ENCODE assay signal across 16 cellular contexts in genomic region chr2:95348609-95349567, GRCh38.
DNase-seq lines count a peak whose midpoint lies in the region; ATAC-seq, FAIRE-seq and TF ChIP-seq lines count a peak whose summit lies in the region.
"Had no signal": no experiment of that assay in that cellular context is flagged by ENCODE, and none has a peak within 500 bp of the region (broad histone marks: within the 10 kb centered on the region; RNA-seq: fewer than 3 reads in every experiment).

No MANE protein-coding gene starts in this region.

- TF ChIP-seq CTCF in fibroblast of mammary gland (conservative IDR thresholded peaks at IDR 0.05; ENCODE audit: control insufficient read depth, insufficient read depth, low read depth, low read length) (no peak), nephron (IDR thresholded peaks at IDR 0.05; ENCODE audit: unreplicated experiment in 3 of 3) (no peak)

- H3K27ac Mint-ChIP-seq in nephron, result no peak overlapping the region
- H3K27ac Mint-ChIP-seq in stimulated activated memory B cell treated with anti-CD40 and anti-IgM and Interleukin-4, amounts not matched to agents 10 μg/mL and 1 μg/mL and 100 μg/mL, for 72 hours, result no peak overlapping the region
- H3K27ac Mint-ChIP-seq: activated naive CD8-positive, alpha-beta T cell treated with anti-CD3 and anti-CD28 coated beads for 36 hours had no signal

- no peaks in the 10 kb centered on the region for H3K36me3 Mint-ChIP-seq in nephron (ENCODE audit: low read depth)
- no peaks in the 10 kb centered on the region for H3K36me3 Mint-ChIP-seq in stimulated activated memory B cell treated with anti-CD40 and anti-IgM and Interleukin-4, amounts not matched to agents 10 μg/mL and 1 μg/mL and 100 μg/mL, for 72 hours
- H3K36me3 Mint-ChIP-seq: activated naive CD8-positive, alpha-beta T cell treated with anti-CD3 and anti-CD28 coated beads for 36 hours had no signal

- no peaks in the 10 kb centered on the region for H3K9me3 Mint-ChIP-seq in nephron
- no peaks in the 10 kb centered on the region for H3K9me3 Mint-ChIP-seq in stimulated activated memory B cell treated with anti-CD40 and anti-IgM and Interleukin-4, amounts not matched to agents 10 μg/mL and 1 μg/mL and 100 μg/mL, for 72 hours
- H3K9me3 Mint-ChIP-seq: activated naive CD8-positive, alpha-beta T cell treated with anti-CD3 and anti-CD28 coated beads for 36 hours had no signal

- peaks cover 27% of the 10 kb centered on the region for H3K27me3 Mint-ChIP-seq in nephron (ENCODE audit: low read depth)
- peaks cover 26% of the 10 kb centered on the region for H3K27me3 Mint-ChIP-seq in stimulated activated memory B cell treated with anti-CD40 and anti-IgM and Interleukin-4, amounts not matched to agents 10 μg/mL and 1 μg/mL and 100 μg/mL, for 72 hours

- peak; percentile 36 for FAIRE-seq in HTR-8/SVneo (lab: Jason Lieb, UNC)
- FAIRE-seq: islet of Langerhans had no signal

- H3K4me1 Mint-ChIP-seq in nephron, result no peaks in the 10 kb centered on the region
- H3K4me1 Mint-ChIP-seq in stimulated activated memory B cell treated with anti-CD40 and anti-IgM and Interleukin-4, amounts not matched to agents 10 μg/mL and 1 μg/mL and 100 μg/mL, for 72 hours, result peaks cover 4% of the 10 kb centered on the region

- H3K4me3 ChIP-seq in fibroblast of mammary gland (ENCODE audit: control insufficient read depth, low read depth, low read length), result no peak overlapping the region
- H3K4me3 ChIP-seq: cardiac muscle cell had no signal

- ATAC-seq in stimulated activated memory B cell treated with anti-CD40 and anti-IgM and Interleukin-4, amounts not matched to agents 10 μg/mL and 1 μg/mL and 100 μg/mL, for 72 hours, result no peak

- DNase-seq in AG20443 (ENCODE audit: low spot score) (peak; percentile 39), HTR-8/SVneo (ENCODE audit: insufficient read length, low spot score) (no peak), fibroblast of mammary gland (ENCODE audit: low read depth) (peak; percentile 68), NCI-H526 (lab: John Stamatoyannopoulos, UW) (no peak), RPMI8226 (no peak), DMS114 treated with DMSO at 0.1 percent for 48 hours (lab: John Stamatoyannopoulos, UW; ENCODE audit: unreplicated experiment) (no peak)
- DNase-seq: activated CD4-positive, alpha-beta T cell treated with anti-CD3 and anti-CD28 coated beads for 1 hour; activated naive CD8-positive, alpha-beta T cell treated with anti-CD3 and anti-CD28 coated beads for 36 hours; activated T-cell treated with anti-CD3 and anti-CD28 coated beads for 4 hours; BE2C; NCI-H1417 treated with DMSO at 0.1 percent for 48 hours; SHP77 treated with DMSO at 0.1 percent for 48 hours had no signal

- H3K4me3 Mint-ChIP-seq in nephron, result peak overlapping the region; percentile 65 to 80 (median 77)
- H3K4me3 Mint-ChIP-seq in stimulated activated memory B cell treated with anti-CD40 and anti-IgM and Interleukin-4, amounts not matched to agents 10 μg/mL and 1 μg/mL and 100 μg/mL, for 72 hours, result no peak overlapping the region
- H3K4me3 Mint-ChIP-seq: activated naive CD8-positive, alpha-beta T cell treated with anti-CD3 and anti-CD28 coated beads for 36 hours had no signal

Comparison
In these comparisons a context has a peak if more than half of its experiments do, and no peak if none do; other contexts are left out.
1. DNase-seq: peak in AG20443 (single experiment) and fibroblast of mammary gland (single experiment); none in HTR-8/SVneo (single experiment), NCI-H526 (0 of 2), RPMI8226 (single experiment) and DMS114 treated with DMSO at 0.1 percent for 48 hours (single experiment).